Comparison of ENCODE assay signal across 1 cellular context in the genomic region with DNA sequence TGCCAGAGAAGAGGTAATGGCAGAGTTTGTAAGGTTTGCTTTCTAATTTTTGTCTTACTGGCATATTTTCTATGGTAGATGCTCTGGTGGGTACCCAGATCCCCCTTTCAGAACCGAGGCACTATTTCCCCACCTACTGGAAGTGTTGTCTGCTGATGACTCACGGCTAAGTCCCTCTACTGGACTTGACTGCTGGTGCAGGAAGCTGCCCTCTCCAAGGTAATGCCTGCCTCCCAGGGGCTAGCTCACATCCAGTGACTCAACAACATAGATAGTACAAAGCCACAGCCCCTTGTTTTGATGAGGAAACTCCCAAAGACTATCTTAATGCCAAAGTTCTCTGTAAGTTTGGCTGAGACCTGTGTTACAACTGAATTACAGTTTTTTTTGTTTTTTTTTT.
TF ChIP-seq lines count a peak whose summit lies in the region.

No MANE protein-coding gene starts in this region.

TF ChIP-seq in WTC11, 78 proteins besides CTCF, POLR2A, EP300 and RAD21 (continued from another document):
- TF ChIP-seq, protein P1, sequence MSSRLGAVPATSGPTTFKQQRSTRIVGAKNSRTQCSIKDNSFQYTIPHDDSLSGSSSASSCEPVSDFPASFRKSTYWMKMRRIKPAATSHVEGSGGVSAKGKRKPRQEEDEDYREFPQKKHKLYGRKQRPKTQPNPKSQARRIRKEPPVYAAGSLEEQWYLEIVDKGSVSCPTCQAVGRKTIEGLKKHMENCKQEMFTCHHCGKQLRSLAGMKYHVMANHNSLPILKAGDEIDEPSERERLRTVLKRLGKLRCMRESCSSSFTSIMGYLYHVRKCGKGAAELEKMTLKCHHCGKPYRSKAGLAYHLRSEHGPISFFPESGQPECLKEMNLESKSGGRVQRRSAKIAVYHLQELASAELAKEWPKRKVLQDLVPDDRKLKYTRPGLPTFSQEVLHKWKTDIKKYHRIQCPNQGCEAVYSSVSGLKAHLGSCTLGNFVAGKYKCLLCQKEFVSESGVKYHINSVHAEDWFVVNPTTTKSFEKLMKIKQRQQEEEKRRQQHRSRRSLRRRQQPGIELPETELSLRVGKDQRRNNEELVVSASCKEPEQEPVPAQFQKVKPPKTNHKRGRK (CRISPR knock-in tag; IDR thresholded peaks at IDR 0.05; ENCODE audit: borderline replicate concordance): no peak
- TF ChIP-seq TEAD4 (CRISPR knock-in tag; IDR thresholded peaks at IDR 0.05) (no peak), ZNF396 (CRISPR knock-in tag; IDR thresholded peaks at IDR 0.05; ENCODE audit: borderline replicate concordance) (no peak), ESRRA (CRISPR knock-in tag; IDR thresholded peaks at IDR 0.05; ENCODE audit: borderline replicate concordance) (no peak), ZNF263 (CRISPR knock-in tag; IDR thresholded peaks at IDR 0.05; ENCODE audit: low read depth) (no peak), TP53 (CRISPR knock-in tag; IDR thresholded peaks at IDR 0.05) (no peak), ZNF138 (CRISPR knock-in tag; conservative IDR thresholded peaks at IDR 0.05) (no peak), ZNF425 (CRISPR knock-in tag; conservative IDR thresholded peaks at IDR 0.05) (no peak)
